15 cellular contexts compared by ENCODE assay signal in the genomic region with DNA sequence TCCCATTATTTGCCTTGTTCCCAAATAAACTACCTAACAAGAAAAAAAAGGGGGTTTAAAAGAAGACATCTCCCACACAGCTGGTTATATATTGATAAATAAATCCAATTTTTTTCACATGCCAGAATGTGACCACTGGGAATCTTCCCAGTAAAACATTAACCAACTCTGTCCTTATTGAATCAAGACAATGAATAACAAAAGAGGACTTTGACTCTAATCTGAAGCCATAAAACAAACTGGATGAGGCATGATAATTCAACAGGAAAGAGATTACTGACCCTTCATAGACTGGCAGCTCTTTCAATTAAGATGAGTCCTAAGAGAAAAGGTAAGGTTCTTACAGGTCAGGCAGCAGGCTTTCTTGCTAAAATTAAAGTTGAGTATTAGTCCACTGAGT.
DNase-seq lines count a peak whose midpoint lies in the region; ATAC-seq and TF ChIP-seq lines count a peak whose summit lies in the region.
"Had no signal": no experiment of that assay in that cellular context is flagged by ENCODE, and none has a peak within 500 bp of the region (broad histone marks: within the 10 kb centered on the region; RNA-seq: fewer than 3 reads in every experiment).

No MANE protein-coding gene starts in this region.

- peaks cover 0 to 4% of the 10 kb centered on the region in 2 donors for H3K4me1 ChIP-seq in ascending aorta

- peak overlapping the region; percentile 89 to 90 (median 89) for H3K27ac Mint-ChIP-seq in nephron
- H3K27ac Mint-ChIP-seq: H9 had no signal

- intact Hi-C loops in ascending aorta (cut with DNase I) = no loop called here

- peaks cover 9% of the 10 kb centered on the region for H3K4me1 Mint-ChIP-seq in nephron

- H3K27me3 Mint-ChIP-seq in nephron (ENCODE audit: low read depth) = no peaks in the 10 kb centered on the region

- no peaks in the 10 kb centered on the region for H3K36me3 Mint-ChIP-seq in nephron (ENCODE audit: low read depth)

- no peak overlapping the region for H3K27ac ChIP-seq in ascending aorta
- H3K27ac ChIP-seq: RWPE1 had no signal

- no peaks in the 10 kb centered on the region for H3K36me3 ChIP-seq in ascending aorta

- H3K4me3 ChIP-seq in ascending aorta = no peak overlapping the region

- no peaks in the 10 kb centered on the region for H3K27me3 ChIP-seq in ascending aorta

- peaks cover 2% of the 10 kb centered on the region for H3K9me3 Mint-ChIP-seq in nephron
- H3K9me3 Mint-ChIP-seq: H9 had no signal

- no peak for ATAC-seq in HG02678 (IDR thresholded peaks at IDR 0.05; ENCODE audit: unreplicated experiment)
- no peak for ATAC-seq in activated CD4-positive, CD25-positive, alpha-beta regulatory T cell treated with anti-CD3 and anti-CD28 coated beads, Interleukin-2, amount 50 U/mL, for 24 hours

- DNase-seq in ACHN (peak; percentile 38), SW480 (ENCODE audit: low spot score) (peak; percentile 11), kidney tubule cell (ENCODE audit: low spot score) (peak; percentile 90), ascending aorta (ENCODE audit: low spot score in 2 of 2) (no peak), NCI-H1930 (lab: John Stamatoyannopoulos, UW) (no peak)
- DNase-seq: C1 segment of cervical spinal cord; DMS153; H9; NCI-H187; NCI-H526 treated with DMSO at 0.1 percent for 48 hours; NK-92 treated with Interleukin-12 subunit alpha and Interleukin-12 subunit beta, amount 100 ng/mL, for 24 hours had no signal

- TF ChIP-seq CTCF in nephron (IDR thresholded peaks at IDR 0.05; ENCODE audit: unreplicated experiment in 3 of 3) (no peak), ascending aorta (IDR thresholded peaks at IDR 0.05) (no peak)

- in situ Hi-C loops in ACHN (cut with HindIII; ENCODE audit: low pct_ligation_motif_present, low pct_unique_long_range_greater_than_20kb, low sequenced_read_pairs) = no loop called here

- no peaks in the 10 kb centered on the region for H3K9me3 ChIP-seq in ascending aorta

- peak overlapping the region in 1 of 3 experiments; percentile 3 for H3K4me3 Mint-ChIP-seq in nephron
- H3K4me3 Mint-ChIP-seq: H9 had no signal

Comparison
In these comparisons a context has a peak if more than half of its experiments do, and no peak if none do; other contexts are left out.
1. DNase-seq: peak in ACHN (single experiment), SW480 (single experiment) and kidney tubule cell (single experiment); none in ascending aorta (0 of 2) and NCI-H1930 (0 of 2).